20 cellular contexts compared by ENCODE assay signal in the genomic region with DNA sequence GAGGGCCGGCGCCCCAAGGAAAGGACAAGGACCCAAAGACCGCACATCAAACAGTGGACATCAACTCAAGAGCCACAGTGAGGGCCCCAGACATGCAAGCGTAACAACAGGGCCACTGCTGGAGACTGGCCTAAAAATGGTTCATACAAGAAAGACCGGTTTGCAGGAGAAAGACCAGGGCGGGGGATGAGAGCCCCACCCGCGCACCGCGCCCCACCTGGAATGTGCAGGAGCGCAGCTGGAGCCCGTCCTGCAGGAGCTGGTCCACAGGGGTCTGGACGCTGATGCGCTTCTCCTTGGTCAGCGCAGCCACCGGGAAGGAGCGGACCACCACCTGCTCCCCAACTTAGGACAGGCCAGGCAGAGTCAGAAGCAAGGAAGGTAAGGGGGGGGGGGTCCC. TPM values are rescaled to one million over a fixed set of nuclear protein-coding genes. Genes with fewer than 3 reads are reported as not detected.
"Had no signal": no experiment of that assay in that cellular context is flagged by ENCODE, and none has a peak within 500 bp of the region (broad histone marks: within the 10 kb centered on the region; RNA-seq: fewer than 3 reads in every experiment).

No MANE protein-coding gene starts in this region.

- ATAC-seq: activated CD4-positive, alpha-beta T cell treated with anti-CD3 and anti-CD28 coated beads for 36 hours; activated CD8-positive, alpha-beta T cell treated with anti-CD3 and anti-CD28 coated beads, Interleukin-2, amount 10 ng/mL, durations not matched to agents 7 days and 5 days; natural killer cell treated with Interleukin-12 subunit alpha and Interleukin-12 subunit beta and Interleukin-15 and Interleukin-18, amount 100 ng/mL, for 72 hours; psoas muscle; right lobe of liver; T-cell had no signal

- FAIRE-seq: colon had no signal

- H3K4me3 Mint-ChIP-seq: activated CD4-positive, alpha-beta T cell treated with anti-CD3 and anti-CD28 coated beads for 36 hours; activated CD8-positive, alpha-beta T cell treated with anti-CD3 and anti-CD28 coated beads, Interleukin-2, amount 10 ng/mL, durations not matched to agents 7 days and 5 days; activated T-helper 1 cell treated with anti-CD3 and anti-CD28 coated beads, Interleukin-12 subunit alpha, Interleukin-12 subunit beta, Interleukin-2, Interleukin-4 antibody, amounts not matched to agents 30 ng/mL and 10 ng/mL and 1 ng/mL, durations not matched to agents 14 hours and 24 hours and 36 hours; natural killer cell treated with Interleukin-12 subunit alpha and Interleukin-12 subunit beta and Interleukin-15 and Interleukin-18, amount 100 ng/mL, for 72 hours; T-cell had no signal

- H3K27ac Mint-ChIP-seq: activated CD4-positive, alpha-beta T cell treated with anti-CD3 and anti-CD28 coated beads for 36 hours; activated CD8-positive, alpha-beta T cell treated with anti-CD3 and anti-CD28 coated beads, Interleukin-2, amount 10 ng/mL, durations not matched to agents 7 days and 5 days; activated T-helper 1 cell treated with anti-CD3 and anti-CD28 coated beads, Interleukin-12 subunit alpha, Interleukin-12 subunit beta, Interleukin-2, Interleukin-4 antibody, amounts not matched to agents 30 ng/mL and 10 ng/mL and 1 ng/mL, durations not matched to agents 14 hours and 24 hours and 36 hours; natural killer cell treated with Interleukin-12 subunit alpha and Interleukin-12 subunit beta and Interleukin-15 and Interleukin-18, amount 100 ng/mL, for 72 hours; T-cell had no signal

- H3K27ac ChIP-seq: psoas muscle, right lobe of liver, SK-N-MC, WERI-Rb-1 had no signal

- DNase-seq: activated CD4-positive, alpha-beta T cell treated with anti-CD3 and anti-CD28 coated beads for 36 hours; activated CD8-positive, alpha-beta memory T cell treated with anti-CD3 and anti-CD28 coated beads, Interleukin-2, amount 50 U/mL, for 48 hours; activated CD8-positive, alpha-beta T cell treated with anti-CD3 and anti-CD28 coated beads, Interleukin-2, amount 10 ng/mL, durations not matched to agents 7 days and 5 days; activated naive CD4-positive, alpha-beta T cell treated with Interleukin-2 at 50 U/mL for 16 hours; hippocampal formation; kidney glomerular epithelial cell; nucleus accumbens; psoas muscle; right lobe of liver; stimulated activated CD4-positive, alpha-beta T cell treated with anti-CD3 and anti-CD28 coated beads, Interleukin-12 subunit alpha, Interleukin-12 subunit beta, amount 100 ng/mL, for 4 hours; stimulated activated naive CD4-positive, alpha-beta T cell treated with Interleukin-2 at 50 U/mL for 16 hours; T-cell; WERI-Rb-1 had no signal

- H3K36me3 Mint-ChIP-seq: natural killer cell treated with Interleukin-12 subunit alpha and Interleukin-12 subunit beta and Interleukin-15 and Interleukin-18, amount 100 ng/mL, for 72 hours had no signal

- H3K9me3 Mint-ChIP-seq: activated T-helper 1 cell treated with anti-CD3 and anti-CD28 coated beads, Interleukin-12 subunit alpha, Interleukin-12 subunit beta, Interleukin-2, Interleukin-4 antibody, amounts not matched to agents 30 ng/mL and 10 ng/mL and 1 ng/mL, durations not matched to agents 14 hours and 24 hours and 36 hours; natural killer cell treated with Interleukin-12 subunit alpha and Interleukin-12 subunit beta and Interleukin-15 and Interleukin-18, amount 100 ng/mL, for 72 hours; T-cell had no signal

- H3K4me1 Mint-ChIP-seq: activated CD4-positive, alpha-beta T cell treated with anti-CD3 and anti-CD28 coated beads for 36 hours had no signal

RNA-seq across cellular contexts. Expression of gene MIOX, which starts 25.7 kb away (rescaled TPM):
- total RNA-seq: cardiac septum, lung microvascular endothelial cell, psoas muscle, right lobe of liver, temporal lobe had no signal
